In genomic region chr1:41713557-41714327, GRCh38 we compare ENCODE assay signal across 9 cellular contexts.
DNase-seq lines count a peak whose midpoint lies in the region; ATAC-seq and TF ChIP-seq lines count a peak whose summit lies in the region.
"Had no signal": no experiment of that assay in that cellular context is flagged by ENCODE, and none has a peak within 500 bp of the region (broad histone marks: within the 10 kb centered on the region; RNA-seq: fewer than 3 reads in every experiment).

No MANE protein-coding gene starts in this region.

- H3K56ac ChIP-seq in mesendoderm (ENCODE audit: low read length), result no peak overlapping the region

- no peaks in the 10 kb centered on the region for H3K79me2 ChIP-seq in mesendoderm (ENCODE audit: control insufficient read depth, insufficient read depth, low read length)

- POLR2A ChIA-PET in BJ (lab: Charles Lee), result interaction anchor here (0.6 kb wide), 1 partner anchor 1673 kb away, joined by 7 read pairs; the partner anchor contains the start of gene CAP1
- POLR2A ChIA-PET in activated CD4-positive, alpha-beta memory T cell treated with anti-CD3 and anti-CD28 coated beads for 36 hours (lab: Charles Lee), result interaction anchor here (1.1 kb wide), 1 partner anchor 26 kb away, joined by 3 read pairs; no protein-coding TSS in a partner anchor

- no peak overlapping the region for H4K8ac ChIP-seq in mesendoderm (ENCODE audit: low read depth, low read length)

- no peak overlapping the region for H2BK15ac ChIP-seq in mesendoderm (replicated peaks; ENCODE audit: low read depth)

- no peak for TF ChIP-seq CTCF in BJ (IDR thresholded peaks at IDR 0.05; ENCODE audit: insufficient read depth, low read depth, low read length)
- no peak for TF ChIP-seq CTCF in brain (conservative IDR thresholded peaks at IDR 0.05)

- no peak overlapping the region for H3K23ac ChIP-seq in mesendoderm (ENCODE audit: low read length)

- peaks cover 63% of the 10 kb centered on the region for H3K4me1 Mint-ChIP-seq in brain
- H3K4me1 Mint-ChIP-seq in activated CD4-positive, alpha-beta memory T cell treated with anti-CD3 and anti-CD28 coated beads for 36 hours (ENCODE audit: low read depth), result peaks cover 9% of the 10 kb centered on the region

- H3K27me3 ChIP-seq in BJ (ENCODE audit: control insufficient read depth, insufficient read depth, low read length) (no peaks in the 10 kb centered on the region), MG63 (no peaks in the 10 kb centered on the region), mesendoderm (ENCODE audit: insufficient read depth, low read length, poor library complexity) (no peaks in the 10 kb centered on the region)

- no peak overlapping the region for H3K4ac ChIP-seq in mesendoderm (ENCODE audit: low read depth, low read length)

- intact Hi-C loops in activated CD4-positive, alpha-beta memory T cell treated with anti-CD3 and anti-CD28 coated beads for 36 hours (cut with micrococcal nuclease), result no loop called here

- H3K9me3 ChIP-seq in MG63, result no peaks in the 10 kb centered on the region

- H2AK5ac ChIP-seq in mesendoderm (ENCODE audit: low read length), result no peak overlapping the region

- peak overlapping the region in 3 of 5 experiments; percentile 19 to 28 (median 24) for H3K4me3 Mint-ChIP-seq in brain
- no peak overlapping the region for H3K4me3 Mint-ChIP-seq in activated CD4-positive, alpha-beta memory T cell treated with anti-CD3 and anti-CD28 coated beads for 36 hours

- no peaks in the 10 kb centered on the region for H3K36me3 ChIP-seq in BJ (ENCODE audit: control insufficient read depth, insufficient read depth, low read length)
- H3K36me3 ChIP-seq in MG63, result no peaks in the 10 kb centered on the region
- no peaks in the 10 kb centered on the region for H3K36me3 ChIP-seq in mesendoderm (ENCODE audit: control insufficient read depth, insufficient read depth, low read length)

- no peak overlapping the region for H3K18ac ChIP-seq in mesendoderm (ENCODE audit: low read length)

- H3K4me1 ChIP-seq in mesendoderm (ENCODE audit: control insufficient read depth, low read depth, low read length), result peaks cover 2% of the 10 kb centered on the region

- ATAC-seq in GM21825 (IDR thresholded peaks at IDR 0.05; ENCODE audit: unreplicated experiment), result no peak

- peak overlapping the region; percentile 53 to 96 (median 88) for H3K27ac Mint-ChIP-seq in brain
- H3K27ac Mint-ChIP-seq in activated CD4-positive, alpha-beta memory T cell treated with anti-CD3 and anti-CD28 coated beads for 36 hours, result no peak overlapping the region

- no peak overlapping the region for H2BK120ac ChIP-seq in mesendoderm (ENCODE audit: low read depth, low read length)

- peaks cover 0 to 3% (median 0%) of the 10 kb centered on the region in 5 experiments for H3K9me3 Mint-ChIP-seq in brain
- H3K9me3 Mint-ChIP-seq in activated CD4-positive, alpha-beta memory T cell treated with anti-CD3 and anti-CD28 coated beads for 36 hours, result no peaks in the 10 kb centered on the region

- no peak overlapping the region for H3K4me2 ChIP-seq in mesendoderm (ENCODE audit: low read length)

- no peak overlapping the region for H3K27ac ChIP-seq in mesendoderm (ENCODE audit: low read depth, low read length)

- no peaks in the 10 kb centered on the region for H3K79me1 ChIP-seq in mesendoderm (ENCODE audit: low read length)

- WGBS in mesendoderm (ENCODE audit: extremely low coverage, insufficient coverage, low lambda C conversion rate), result no CpG with 5 or more reads among the region's 6 CpGs

- peaks cover 3% of the 10 kb centered on the region for H3K27me3 Mint-ChIP-seq in brain
- H3K27me3 Mint-ChIP-seq in activated CD4-positive, alpha-beta memory T cell treated with anti-CD3 and anti-CD28 coated beads for 36 hours, result no peaks in the 10 kb centered on the region

- H3K4me3 ChIP-seq in BJ (ENCODE audit: low read depth, low read length), result no peak overlapping the region
- H3K4me3 ChIP-seq in MG63, result no peak overlapping the region
- no peak overlapping the region for H3K4me3 ChIP-seq in mesendoderm (ENCODE audit: low read length)

- no peak overlapping the region for H3K9ac ChIP-seq in mesendoderm (ENCODE audit: low read length)

- H3K36me3 Mint-ChIP-seq in brain, result no peaks in the 10 kb centered on the region
- no peaks in the 10 kb centered on the region for H3K36me3 Mint-ChIP-seq in activated CD4-positive, alpha-beta memory T cell treated with anti-CD3 and anti-CD28 coated beads for 36 hours

- H4K5ac ChIP-seq in mesendoderm (ENCODE audit: low read length), result no peak overlapping the region

- DNase-seq in BJ (ENCODE audit: low read depth) (peak; percentile 5), MG63 (peak; percentile 72), mesendoderm (peak; percentile 69), LoVo (ENCODE audit: low spot score) (no peak), GM19238 (ENCODE audit: insufficient read length, low spot score) (no peak)
- DNase-seq in activated CD4-positive, alpha-beta memory T cell treated with anti-CD3 and anti-CD28 coated beads for 36 hours, result no peak
- DNase-seq: GDM1 had no signal

- no peak overlapping the region for H2BK5ac ChIP-seq in mesendoderm (ENCODE audit: low read length)

- CTCF ChIA-PET in BJ (lab: Yijun Ruan, JAX), result interaction anchor here (0.9 to 1.5 kb wide), 2 partner anchors 11 to 37 kb away, joined by 3 read pairs; no protein-coding TSS in a partner anchor
- CTCF ChIA-PET in activated CD4-positive, alpha-beta memory T cell treated with anti-CD3 and anti-CD28 coated beads for 36 hours (lab: Charles Lee), result no interaction called here

Comparison
In these comparisons a context has a peak if more than half of its experiments do, and no peak if none do; other contexts are left out.
1. DNase-seq: peak in BJ (single experiment), MG63 (single experiment) and mesendoderm (single experiment); none in activated CD4-positive, alpha-beta memory T cell treated with anti-CD3 and anti-CD28 coated beads for 36 hours (single experiment), LoVo (single experiment) and GM19238 (single experiment).